In the genomic region with DNA sequence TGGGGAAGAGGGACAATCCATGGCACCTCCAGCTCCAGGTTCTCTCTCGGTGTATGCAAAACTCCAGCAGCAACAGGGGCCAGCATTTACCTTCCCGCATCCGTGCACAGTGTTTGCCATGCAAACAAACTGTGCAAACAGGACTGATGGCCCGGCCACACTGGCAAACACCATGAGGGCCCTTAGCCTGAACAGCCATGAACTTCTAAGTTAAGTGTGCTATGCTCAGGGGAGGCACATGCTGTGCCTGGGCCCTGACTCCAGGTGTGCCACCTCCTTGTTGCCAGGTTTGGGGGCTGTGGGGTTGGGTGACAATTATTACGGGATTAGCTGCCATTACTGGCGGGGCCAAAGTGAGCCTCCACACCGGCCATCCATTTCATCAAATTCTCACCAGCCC, we compare ENCODE assay signal across 1 cellular context.
A peak's percentile ranks its signal among the peaks of the same experiment; 100 is the strongest.
TF ChIP-seq lines count a peak whose summit lies in the region.

No MANE protein-coding gene starts in this region.

TF ChIP-seq in HepG2, 621 proteins besides CTCF, POLR2A, EP300 and RAD21 (continued from another document and continues in another):
- TF ChIP-seq PATZ1 (CRISPR knock-in tag; IDR thresholded peaks at IDR 0.05) (peak; percentile 74), POGZ (CRISPR knock-in tag; IDR thresholded peaks at IDR 0.05) (0 out of 2 replicates have a peak, but pooled peaks have one; percentile 42), KAT7 (CRISPR knock-in tag; IDR thresholded peaks at IDR 0.05; ENCODE audit: borderline replicate concordance) (no peak), KAT8 (CRISPR knock-in tag; IDR thresholded peaks at IDR 0.05) (peak; percentile 60; the same call in 1 of the 2 replicates), PAWR (CRISPR knock-in tag; IDR thresholded peaks at IDR 0.05; ENCODE audit: borderline replicate concordance) (no peak), ZNF615 (CRISPR knock-in tag; IDR thresholded peaks at IDR 0.05; ENCODE audit: borderline replicate concordance) (no peak), ZMAT3 (CRISPR knock-in tag; conservative IDR thresholded peaks at IDR 0.05) (no peak; the same call in 1 of the 2 replicates), MATR3 (CRISPR knock-in tag; IDR thresholded peaks at IDR 0.05) (no peak), ZNF660 (CRISPR knock-in tag; IDR thresholded peaks at IDR 0.05; ENCODE audit: borderline replicate concordance, low read depth) (no peak), NPAS2 (CRISPR knock-in tag; IDR thresholded peaks at IDR 0.05; ENCODE audit: borderline replicate concordance) (no peak), STAT5B (CRISPR knock-in tag; IDR thresholded peaks at IDR 0.05) (no peak), SMARCC2 (IDR thresholded peaks at IDR 0.05) (no peak), PLRG1 (conservative IDR thresholded peaks at IDR 0.05) (no peak), ZMYM3 (CRISPR knock-in tag; IDR thresholded peaks at IDR 0.05) (0 out of 2 replicates have a peak, but pooled peaks have one; percentile 20), RBFOX2 (IDR thresholded peaks at IDR 0.05; ENCODE audit: low read depth, low read length) (no peak), AGO1 (IDR thresholded peaks at IDR 0.05; ENCODE audit: low read depth, low read length, poor library complexity, severe bottlenecking) (no peak), AKNA (CRISPR knock-in tag; IDR thresholded peaks at IDR 0.05; ENCODE audit: borderline replicate concordance) (no peak), FOSL1 (CRISPR knock-in tag; IDR thresholded peaks at IDR 0.05; ENCODE audit: borderline replicate concordance) (no peak), ZBTB46 (CRISPR knock-in tag; IDR thresholded peaks at IDR 0.05; ENCODE audit: borderline replicate concordance) (no peak), ZNF775 (CRISPR knock-in tag; IDR thresholded peaks at IDR 0.05; ENCODE audit: borderline replicate concordance) (no peak), ZFX (CRISPR knock-in tag; IDR thresholded peaks at IDR 0.05; ENCODE audit: low read depth) (peak; percentile 83), TCF7 (IDR thresholded peaks at IDR 0.05; ENCODE audit: low read depth) (no peak; the same call in 1 of the 2 replicates), SMAD1 (CRISPR knock-in tag; IDR thresholded peaks at IDR 0.05; ENCODE audit: borderline replicate concordance, low read depth) (no peak), KLF6 (CRISPR knock-in tag; IDR thresholded peaks at IDR 0.05) (no peak), MYC (CRISPR knock-in tag; IDR thresholded peaks at IDR 0.05; ENCODE audit: borderline replicate concordance) (peak; percentile 94), ELF4 (CRISPR knock-in tag; IDR thresholded peaks at IDR 0.05; ENCODE audit: borderline replicate concordance) (no peak), ZNF235 (CRISPR knock-in tag; IDR thresholded peaks at IDR 0.05; ENCODE audit: borderline replicate concordance) (0 out of 2 replicates have a peak, but pooled peaks have one; percentile 26), ZNF260 (CRISPR knock-in tag; IDR thresholded peaks at IDR 0.05; ENCODE audit: borderline replicate concordance, low read depth) (no peak), ZNF841 (CRISPR knock-in tag; IDR thresholded peaks at IDR 0.05; ENCODE audit: borderline replicate concordance) (no peak), GABPA (IDR thresholded peaks at IDR 0.05; ENCODE audit: low read depth, low read length) (no peak), GABPA (CRISPR knock-in tag; IDR thresholded peaks at IDR 0.05; ENCODE audit: low read depth) (no peak), RBAK (CRISPR knock-in tag; IDR thresholded peaks at IDR 0.05) (no peak), FOXA1 (IDR thresholded peaks at IDR 0.05) (peak; percentile 82), FOXA1 (CRISPR knock-in tag; IDR thresholded peaks at IDR 0.05) (peak; percentile 99), ZNF12 (CRISPR knock-in tag; IDR thresholded peaks at IDR 0.05) (peak; percentile 71; the same call in 1 of the 2 replicates), ZNF597 (CRISPR knock-in tag; IDR thresholded peaks at IDR 0.05) (no peak), ZNF382 (CRISPR knock-in tag; IDR thresholded peaks at IDR 0.05; ENCODE audit: borderline replicate concordance) (no peak), KLF13 (CRISPR knock-in tag; IDR thresholded peaks at IDR 0.05) (no peak), ZNF598 (CRISPR knock-in tag; IDR thresholded peaks at IDR 0.05; ENCODE audit: borderline replicate concordance) (no peak), CENPT (CRISPR knock-in tag; IDR thresholded peaks at IDR 0.05; ENCODE audit: low read depth) (no peak), ZNF558 (CRISPR knock-in tag; IDR thresholded peaks at IDR 0.05; ENCODE audit: borderline replicate concordance) (no peak), ZBTB7B (CRISPR knock-in tag; IDR thresholded peaks at IDR 0.05) (0 out of 2 replicates have a peak, but pooled peaks have one; percentile 32), HOXA9 (CRISPR knock-in tag; IDR thresholded peaks at IDR 0.05; ENCODE audit: borderline replicate concordance) (no peak), ZNF652 (CRISPR knock-in tag; IDR thresholded peaks at IDR 0.05; ENCODE audit: borderline replicate concordance, low read depth) (no peak)
- TF ChIP-seq, protein P1, sequence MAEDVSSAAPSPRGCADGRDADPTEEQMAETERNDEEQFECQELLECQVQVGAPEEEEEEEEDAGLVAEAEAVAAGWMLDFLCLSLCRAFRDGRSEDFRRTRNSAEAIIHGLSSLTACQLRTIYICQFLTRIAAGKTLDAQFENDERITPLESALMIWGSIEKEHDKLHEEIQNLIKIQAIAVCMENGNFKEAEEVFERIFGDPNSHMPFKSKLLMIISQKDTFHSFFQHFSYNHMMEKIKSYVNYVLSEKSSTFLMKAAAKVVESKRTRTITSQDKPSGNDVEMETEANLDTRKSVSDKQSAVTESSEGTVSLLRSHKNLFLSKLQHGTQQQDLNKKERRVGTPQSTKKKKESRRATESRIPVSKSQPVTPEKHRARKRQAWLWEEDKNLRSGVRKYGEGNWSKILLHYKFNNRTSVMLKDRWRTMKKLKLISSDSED (CRISPR knock-in tag; IDR thresholded peaks at IDR 0.05): no peak
- TF ChIP-seq, protein P2, sequence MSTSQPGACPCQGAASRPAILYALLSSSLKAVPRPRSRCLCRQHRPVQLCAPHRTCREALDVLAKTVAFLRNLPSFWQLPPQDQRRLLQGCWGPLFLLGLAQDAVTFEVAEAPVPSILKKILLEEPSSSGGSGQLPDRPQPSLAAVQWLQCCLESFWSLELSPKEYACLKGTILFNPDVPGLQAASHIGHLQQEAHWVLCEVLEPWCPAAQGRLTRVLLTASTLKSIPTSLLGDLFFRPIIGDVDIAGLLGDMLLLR (CRISPR knock-in tag; IDR thresholded peaks at IDR 0.05): 0 out of 2 replicates have a peak, but pooled peaks have one; percentile 51
- TF ChIP-seq, protein P3, sequence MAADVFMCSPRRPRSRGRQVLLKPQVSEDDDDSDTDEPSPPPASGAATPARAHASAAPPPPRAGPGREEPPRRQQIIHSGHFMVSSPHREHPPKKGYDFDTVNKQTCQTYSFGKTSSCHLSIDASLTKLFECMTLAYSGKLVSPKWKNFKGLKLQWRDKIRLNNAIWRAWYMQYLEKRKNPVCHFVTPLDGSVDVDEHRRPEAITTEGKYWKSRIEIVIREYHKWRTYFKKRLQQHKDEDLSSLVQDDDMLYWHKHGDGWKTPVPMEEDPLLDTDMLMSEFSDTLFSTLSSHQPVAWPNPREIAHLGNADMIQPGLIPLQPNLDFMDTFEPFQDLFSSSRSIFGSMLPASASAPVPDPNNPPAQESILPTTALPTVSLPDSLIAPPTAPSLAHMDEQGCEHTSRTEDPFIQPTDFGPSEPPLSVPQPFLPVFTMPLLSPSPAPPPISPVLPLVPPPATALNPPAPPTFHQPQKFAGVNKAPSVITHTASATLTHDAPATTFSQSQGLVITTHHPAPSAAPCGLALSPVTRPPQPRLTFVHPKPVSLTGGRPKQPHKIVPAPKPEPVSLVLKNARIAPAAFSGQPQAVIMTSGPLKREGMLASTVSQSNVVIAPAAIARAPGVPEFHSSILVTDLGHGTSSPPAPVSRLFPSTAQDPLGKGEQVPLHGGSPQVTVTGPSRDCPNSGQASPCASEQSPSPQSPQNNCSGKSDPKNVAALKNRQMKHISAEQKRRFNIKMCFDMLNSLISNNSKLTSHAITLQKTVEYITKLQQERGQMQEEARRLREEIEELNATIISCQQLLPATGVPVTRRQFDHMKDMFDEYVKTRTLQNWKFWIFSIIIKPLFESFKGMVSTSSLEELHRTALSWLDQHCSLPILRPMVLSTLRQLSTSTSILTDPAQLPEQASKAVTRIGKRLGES (CRISPR knock-in tag; IDR thresholded peaks at IDR 0.05; ENCODE audit: borderline replicate concordance): no peak
- TF ChIP-seq, protein P4, sequence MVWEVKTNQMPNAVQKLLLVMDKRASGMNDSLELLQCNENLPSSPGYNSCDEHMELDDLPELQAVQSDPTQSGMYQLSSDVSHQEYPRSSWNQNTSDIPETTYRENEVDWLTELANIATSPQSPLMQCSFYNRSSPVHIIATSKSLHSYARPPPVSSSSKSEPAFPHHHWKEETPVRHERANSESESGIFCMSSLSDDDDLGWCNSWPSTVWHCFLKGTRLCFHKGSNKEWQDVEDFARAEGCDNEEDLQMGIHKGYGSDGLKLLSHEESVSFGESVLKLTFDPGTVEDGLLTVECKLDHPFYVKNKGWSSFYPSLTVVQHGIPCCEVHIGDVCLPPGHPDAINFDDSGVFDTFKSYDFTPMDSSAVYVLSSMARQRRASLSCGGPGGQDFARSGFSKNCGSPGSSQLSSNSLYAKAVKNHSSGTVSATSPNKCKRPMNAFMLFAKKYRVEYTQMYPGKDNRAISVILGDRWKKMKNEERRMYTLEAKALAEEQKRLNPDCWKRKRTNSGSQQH (CRISPR knock-in tag; IDR thresholded peaks at IDR 0.05; ENCODE audit: low read depth): no peak
- TF ChIP-seq, protein P5, sequence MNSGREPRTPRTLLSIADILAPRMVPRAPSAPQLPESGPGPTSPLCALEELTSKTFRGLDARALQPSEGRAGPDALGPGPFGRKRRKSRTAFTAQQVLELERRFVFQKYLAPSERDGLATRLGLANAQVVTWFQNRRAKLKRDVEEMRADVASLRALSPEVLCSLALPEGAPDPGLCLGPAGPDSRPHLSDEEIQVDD (CRISPR knock-in tag; IDR thresholded peaks at IDR 0.05; ENCODE audit: borderline replicate concordance): no peak
